15 cellular contexts compared by ENCODE assay signal in the genomic region with DNA sequence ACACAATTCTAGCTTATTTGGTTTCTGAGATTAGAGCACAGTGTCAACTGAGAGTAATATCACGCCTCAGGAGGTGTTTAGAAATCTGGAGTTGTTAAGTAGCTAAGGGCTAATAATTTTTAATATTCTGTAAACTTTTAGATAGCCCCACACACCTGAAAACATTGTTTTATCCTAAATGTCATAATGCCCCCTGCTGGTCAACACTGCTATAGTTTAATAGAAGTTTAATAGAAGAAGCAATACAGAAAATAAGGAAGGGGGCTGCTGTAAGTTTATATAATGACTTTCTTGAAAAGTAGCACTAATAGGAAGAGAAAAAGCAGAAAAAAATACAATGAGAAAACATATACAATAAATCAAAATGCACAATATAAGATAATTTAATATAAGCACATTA.
A peak's percentile ranks its signal among the peaks of the same experiment; 100 is the strongest.
DNase-seq lines count a peak whose midpoint lies in the region; ATAC-seq and TF ChIP-seq lines count a peak whose summit lies in the region.
"Had no signal": no experiment of that assay in that cellular context is flagged by ENCODE, and none has a peak within 500 bp of the region (broad histone marks: within the 10 kb centered on the region; RNA-seq: fewer than 3 reads in every experiment).

No MANE protein-coding gene starts in this region.

- no peaks in the 10 kb centered on the region for H3K4me1 ChIP-seq in endodermal cell (ENCODE audit: control insufficient read depth, insufficient read depth, low read length)

- no peak overlapping the region for H3K27ac ChIP-seq in endodermal cell (ENCODE audit: low read depth, low read length)
- H3K27ac ChIP-seq: coronary artery, SK-N-MC had no signal

- H3K4me1 Mint-ChIP-seq in activated CD4-positive, alpha-beta T cell treated with anti-CD3 and anti-CD28 coated beads, Interleukin-2, amount 10 ng/mL, durations not matched to agents 7 days and 5 days: no peaks in the 10 kb centered on the region
- no peaks in the 10 kb centered on the region for H3K4me1 Mint-ChIP-seq in endodermal cell
- H3K4me1 Mint-ChIP-seq: activated CD4-positive, alpha-beta memory T cell treated with anti-CD3 and anti-CD28 coated beads, Interleukin-2, amount 10 ng/mL, durations not matched to agents 7 days and 5 days had no signal

- no peak overlapping the region for H3K9ac ChIP-seq in endodermal cell (ENCODE audit: extremely low read depth, low read length, poor library complexity, severe bottlenecking)

- TF ChIP-seq CTCF in GM12872 (IDR thresholded peaks at IDR 0.05; ENCODE audit: insufficient read depth, low read depth, low read length) (peak; percentile 10; the same call in 1 of the 3 replicates), endodermal cell (conservative IDR thresholded peaks at IDR 0.05) (no peak)

- WGBS in endodermal cell (ENCODE audit: insufficient coverage in 1 of 2, insufficient read length in 1 of 2), 2 experiments: no CpG with 5 or more reads among the region's 1 CpG

- H3K27me3 Mint-ChIP-seq in activated CD4-positive, alpha-beta T cell treated with anti-CD3 and anti-CD28 coated beads, Interleukin-2, amount 10 ng/mL, durations not matched to agents 7 days and 5 days: no peaks in the 10 kb centered on the region
- H3K27me3 Mint-ChIP-seq in endodermal cell (ENCODE audit: insufficient read depth): no peaks in the 10 kb centered on the region
- H3K27me3 Mint-ChIP-seq: activated CD4-positive, alpha-beta memory T cell treated with anti-CD3 and anti-CD28 coated beads, Interleukin-2, amount 10 ng/mL, durations not matched to agents 7 days and 5 days had no signal

- no peaks in the 10 kb centered on the region for H3K9me3 Mint-ChIP-seq in activated CD4-positive, alpha-beta T cell treated with anti-CD3 and anti-CD28 coated beads, Interleukin-2, amount 10 ng/mL, durations not matched to agents 7 days and 5 days
- no peaks in the 10 kb centered on the region for H3K9me3 Mint-ChIP-seq in endodermal cell
- H3K9me3 Mint-ChIP-seq: activated CD4-positive, alpha-beta memory T cell treated with anti-CD3 and anti-CD28 coated beads, Interleukin-2, amount 10 ng/mL, durations not matched to agents 7 days and 5 days had no signal

- H3K27me3 ChIP-seq in endodermal cell (ENCODE audit: control insufficient read depth, insufficient read depth, low read length, poor library complexity, severe bottlenecking): no peaks in the 10 kb centered on the region

- peak; percentile 6 for DNase-seq in A172 (ENCODE audit: low spot score)
- DNase-seq in RPMI8226: peak; percentile 9
- peak; percentile 1 for DNase-seq in glomerular visceral epithelial cell (ENCODE audit: extremely low spot score)
- DNase-seq in activated CD4-positive, alpha-beta T cell treated with anti-CD3 and anti-CD28 coated beads, Interleukin-2, amount 10 ng/mL, durations not matched to agents 7 days and 5 days: no peak
- DNase-seq in 8988T: no peak
- DNase-seq in endodermal cell: no peak
- DNase-seq: activated CD4-positive, alpha-beta memory T cell treated with anti-CD3 and anti-CD28 coated beads, Interleukin-2, amount 10 ng/mL, durations not matched to agents 7 days and 5 days; DMS79 treated with DMSO at 0.1 percent for 48 hours; NCI-H2227 treated with DMSO at 0.1 percent for 48 hours; posterior cingulate gyrus had no signal

- CTCF ChIA-PET in activated CD4-positive, alpha-beta T cell treated with anti-CD3 and anti-CD28 coated beads, Interleukin-2, amount 10 ng/mL, durations not matched to agents 7 days and 5 days (lab: Charles Lee): no interaction called here

- H3K27ac Mint-ChIP-seq in activated CD4-positive, alpha-beta T cell treated with anti-CD3 and anti-CD28 coated beads, Interleukin-2, amount 10 ng/mL, durations not matched to agents 7 days and 5 days: no peak overlapping the region
- no peak overlapping the region for H3K27ac Mint-ChIP-seq in endodermal cell
- H3K27ac Mint-ChIP-seq: activated CD4-positive, alpha-beta memory T cell treated with anti-CD3 and anti-CD28 coated beads, Interleukin-2, amount 10 ng/mL, durations not matched to agents 7 days and 5 days had no signal

- no peak for ATAC-seq in GM21737 (IDR thresholded peaks at IDR 0.05; ENCODE audit: unreplicated experiment)
- ATAC-seq: GM12878 had no signal

- H3K4me3 ChIP-seq in endodermal cell (ENCODE audit: low read length): no peak overlapping the region
- H3K4me3 ChIP-seq: coronary artery, GM12878, SK-N-MC had no signal

- no peaks in the 10 kb centered on the region for H3K36me3 Mint-ChIP-seq in activated CD4-positive, alpha-beta T cell treated with anti-CD3 and anti-CD28 coated beads, Interleukin-2, amount 10 ng/mL, durations not matched to agents 7 days and 5 days (ENCODE audit: low read depth)
- H3K36me3 Mint-ChIP-seq in endodermal cell (ENCODE audit: low read depth): no peaks in the 10 kb centered on the region

- no peak overlapping the region for H3K4me3 Mint-ChIP-seq in activated CD4-positive, alpha-beta T cell treated with anti-CD3 and anti-CD28 coated beads, Interleukin-2, amount 10 ng/mL, durations not matched to agents 7 days and 5 days
- no peak overlapping the region for H3K4me3 Mint-ChIP-seq in endodermal cell
- H3K4me3 Mint-ChIP-seq: activated CD4-positive, alpha-beta memory T cell treated with anti-CD3 and anti-CD28 coated beads, Interleukin-2, amount 10 ng/mL, durations not matched to agents 7 days and 5 days had no signal

- POLR2A ChIA-PET in activated CD4-positive, alpha-beta T cell treated with anti-CD3 and anti-CD28 coated beads, Interleukin-2, amount 10 ng/mL, durations not matched to agents 7 days and 5 days (lab: Charles Lee): no interaction called here

- H3K9me3 ChIP-seq in endodermal cell (ENCODE audit: control insufficient read depth, low read length): no peaks in the 10 kb centered on the region

- no peaks in the 10 kb centered on the region for H3K36me3 ChIP-seq in endodermal cell (ENCODE audit: control insufficient read depth, insufficient read depth, low read length)

Comparison
In these comparisons a context has a peak if more than half of its experiments do, and no peak if none do; other contexts are left out.
1. DNase-seq: peak in A172 (single experiment), RPMI8226 (single experiment) and glomerular visceral epithelial cell (single experiment); none in activated CD4-positive, alpha-beta T cell treated with anti-CD3 and anti-CD28 coated beads, Interleukin-2, amount 10 ng/mL, durations not matched to agents 7 days and 5 days (single experiment), 8988T (single experiment) and endodermal cell (single experiment).